35 cellular contexts compared by ENCODE assay signal in genomic region chr3:67920969-67921368, GRCh38.
"Had no signal": no experiment of that assay in that cellular context is flagged by ENCODE, and none has a peak within 500 bp of the region (broad histone marks: within the 10 kb centered on the region; RNA-seq: fewer than 3 reads in every experiment).

No MANE protein-coding gene starts in this region.

- H3K36me3 Mint-ChIP-seq: activated CD8-positive, alpha-beta memory T cell treated with anti-CD3 and anti-CD28 coated beads, Interleukin-2, amount 10 ng/mL, durations not matched to agents 7 days and 5 days; activated naive CD4-positive, alpha-beta T cell treated with anti-CD3 and anti-CD28 coated beads, Interleukin-2, amount 10 ng/mL, durations not matched to agents 7 days and 5 days; brain had no signal

- H3K27me3 ChIP-seq: adrenal gland, cardiac muscle cell had no signal

- H3K27ac ChIP-seq: adrenal gland, cardiac muscle cell, VCaP had no signal

- H3K9me3 Mint-ChIP-seq: activated T-helper 2 cell treated with anti-CD3 and anti-CD28 coated beads, Interferon-gamma antibody, Interleukin-2, Interleukin-4, amounts not matched to agents 10 μg/mL and 5 μg/mL and 100 μg/mL, durations not matched to agents 14 hours and 24 hours and 36 hours; central memory CD8-positive, alpha-beta T cell; T-helper 1 cell treated with Interleukin-12 subunit alpha and Interleukin-12 subunit beta and Interleukin-4 antibody, amounts not matched to agents 30 μg/mL and 1 μg/mL, for 36 hours; T-helper 2 cell treated with Interferon-gamma antibody and Interleukin-4, amounts not matched to agents 5 μg/mL and 100 μg/mL, for 36 hours had no signal

- DNase-seq: activated B cell treated with CpG ODN at 0.5 μM for 24 hours; activated CD4-positive, alpha-beta memory T cell treated with anti-CD3 and anti-CD28 coated beads, Interleukin-2, amount 10 ng/mL, durations not matched to agents 7 days and 5 days; activated CD4-positive, alpha-beta T cell treated with anti-CD3 and anti-CD28 coated beads for 1 hour; activated CD4-positive, alpha-beta T cell treated with anti-CD3 and anti-CD28 coated beads for 36 hours; activated CD4-positive, alpha-beta T cell treated with anti-CD3 and anti-CD28 coated beads for 48 hours; activated CD4-positive, alpha-beta T cell treated with anti-CD3 and anti-CD28 coated beads, Interleukin-2, amount 10 ng/mL, durations not matched to agents 7 days and 5 days; activated CD4-positive, alpha-beta T cell treated with anti-CD3 and anti-CD28 coated beads, Interleukin-2, amount 50 U/mL, for 48 hours; activated CD8-positive, alpha-beta memory T cell treated with anti-CD3 and anti-CD28 coated beads for 24 hours; activated CD8-positive, alpha-beta memory T cell treated with anti-CD3 and anti-CD28 coated beads, Interleukin-2, amount 10 ng/mL, durations not matched to agents 7 days and 5 days; activated CD8-positive, alpha-beta memory T cell treated with anti-CD3 and anti-CD28 coated beads, Interleukin-2, amount 50 U/mL, for 48 hours; activated CD8-positive, alpha-beta T cell treated with anti-CD3 and anti-CD28 coated beads, Interleukin-2, amount 10 ng/mL, durations not matched to agents 7 days and 5 days; activated effector memory CD4-positive, alpha-beta T cell treated with Interleukin-2 at 50 U/mL for 16 hours; activated gamma-delta T cell; activated naive CD4-positive, alpha-beta T cell treated with anti-CD3 and anti-CD28 coated beads, Interleukin-2, amount 10 ng/mL, durations not matched to agents 7 days and 5 days; activated naive CD4-positive, alpha-beta T cell treated with Interleukin-2 at 50 U/mL for 16 hours; activated naive CD8-positive, alpha-beta T cell treated with anti-CD3 and anti-CD28 coated beads for 36 hours; activated T-cell treated with anti-CD3 and anti-CD28 coated beads, Interleukin-2, amount 50 U/mL, for 24 hours; activated T-cell treated with anti-CD3 and anti-CD28 coated beads, Interleukin-2, amount 50 U/mL, for 48 hours; adrenal gland; amniotic stem cell; aorta; caudate nucleus; cerebellar nuclear complex; SW 1271; T-helper 1 cell; T-helper 2 cell; T-helper 9 cell had no signal

- ATAC-seq: activated CD4-positive, alpha-beta T cell treated with anti-CD3 and anti-CD28 coated beads for 36 hours; activated CD8-positive, alpha-beta memory T cell treated with anti-CD3 and anti-CD28 coated beads, Interleukin-2, amount 10 ng/mL, durations not matched to agents 7 days and 5 days; activated CD8-positive, alpha-beta T cell treated with anti-CD3 and anti-CD28 coated beads, Interleukin-2, amount 10 ng/mL, durations not matched to agents 7 days and 5 days; activated naive CD4-positive, alpha-beta T cell treated with anti-CD3 and anti-CD28 coated beads, Interleukin-2, amount 50 U/mL, for 72 hours had no signal

- H3K4me1 Mint-ChIP-seq: activated B cell treated with CpG ODN at 0.5 μM for 24 hours; activated CD4-positive, alpha-beta memory T cell treated with anti-CD3 and anti-CD28 coated beads, Interleukin-2, amount 10 ng/mL, durations not matched to agents 7 days and 5 days; activated CD4-positive, alpha-beta T cell treated with anti-CD3 and anti-CD28 coated beads for 36 hours; activated CD4-positive, alpha-beta T cell treated with anti-CD3 and anti-CD28 coated beads, Interleukin-2, amount 10 ng/mL, durations not matched to agents 7 days and 5 days; activated CD8-positive, alpha-beta memory T cell treated with anti-CD3 and anti-CD28 coated beads, Interleukin-2, amount 10 ng/mL, durations not matched to agents 7 days and 5 days; activated naive CD4-positive, alpha-beta T cell treated with anti-CD3 and anti-CD28 coated beads, Interleukin-2, amount 10 ng/mL, durations not matched to agents 7 days and 5 days; activated naive CD8-positive, alpha-beta T cell treated with anti-CD3 and anti-CD28 coated beads for 36 hours; brain; central memory CD8-positive, alpha-beta T cell had no signal

- H3K27me3 Mint-ChIP-seq: activated CD4-positive, alpha-beta memory T cell treated with anti-CD3 and anti-CD28 coated beads, Interleukin-2, amount 10 ng/mL, durations not matched to agents 7 days and 5 days; activated CD4-positive, alpha-beta T cell treated with anti-CD3 and anti-CD28 coated beads for 36 hours; activated CD4-positive, alpha-beta T cell treated with anti-CD3 and anti-CD28 coated beads, Interleukin-2, amount 10 ng/mL, durations not matched to agents 7 days and 5 days; activated CD8-positive, alpha-beta memory T cell treated with anti-CD3 and anti-CD28 coated beads, Interleukin-2, amount 10 ng/mL, durations not matched to agents 7 days and 5 days; activated naive CD4-positive, alpha-beta T cell treated with anti-CD3 and anti-CD28 coated beads, Interleukin-2, amount 10 ng/mL, durations not matched to agents 7 days and 5 days; activated naive CD8-positive, alpha-beta T cell treated with anti-CD3 and anti-CD28 coated beads for 36 hours; activated T-cell treated with anti-CD3 and anti-CD28 coated beads, Interleukin-2, amount 50 U/mL, for 24 hours had no signal

- H3K4me3 Mint-ChIP-seq: activated B cell treated with CpG ODN at 0.5 μM for 24 hours; activated CD4-positive, alpha-beta memory T cell treated with anti-CD3 and anti-CD28 coated beads, Interleukin-2, amount 10 ng/mL, durations not matched to agents 7 days and 5 days; activated CD4-positive, alpha-beta T cell treated with anti-CD3 and anti-CD28 coated beads for 36 hours; activated CD4-positive, alpha-beta T cell treated with anti-CD3 and anti-CD28 coated beads, Interleukin-2, amount 10 ng/mL, durations not matched to agents 7 days and 5 days; activated CD8-positive, alpha-beta memory T cell treated with anti-CD3 and anti-CD28 coated beads, Interleukin-2, amount 10 ng/mL, durations not matched to agents 7 days and 5 days; activated CD8-positive, alpha-beta T cell treated with anti-CD3 and anti-CD28 coated beads, Interleukin-2, amount 10 ng/mL, durations not matched to agents 7 days and 5 days; activated naive CD4-positive, alpha-beta T cell treated with anti-CD3 and anti-CD28 coated beads, Interleukin-2, amount 10 ng/mL, durations not matched to agents 7 days and 5 days; activated naive CD8-positive, alpha-beta T cell treated with anti-CD3 and anti-CD28 coated beads for 36 hours; activated T-cell treated with anti-CD3 and anti-CD28 coated beads, Interleukin-2, amount 50 U/mL, for 24 hours; brain; central memory CD8-positive, alpha-beta T cell; T-helper 1 cell treated with Interleukin-12 subunit alpha and Interleukin-12 subunit beta and Interleukin-4 antibody, amounts not matched to agents 30 μg/mL and 1 μg/mL, for 36 hours; T-helper 2 cell treated with Interferon-gamma antibody and Interleukin-4, amounts not matched to agents 5 μg/mL and 100 μg/mL, for 36 hours had no signal

- H3K4me1 ChIP-seq: adrenal gland had no signal

- H3K27ac Mint-ChIP-seq: activated B cell treated with CpG ODN at 0.5 μM for 24 hours; activated CD4-positive, alpha-beta memory T cell treated with anti-CD3 and anti-CD28 coated beads, Interleukin-2, amount 10 ng/mL, durations not matched to agents 7 days and 5 days; activated CD4-positive, alpha-beta T cell treated with anti-CD3 and anti-CD28 coated beads for 36 hours; activated CD4-positive, alpha-beta T cell treated with anti-CD3 and anti-CD28 coated beads, Interleukin-2, amount 10 ng/mL, durations not matched to agents 7 days and 5 days; activated CD8-positive, alpha-beta memory T cell treated with anti-CD3 and anti-CD28 coated beads, Interleukin-2, amount 10 ng/mL, durations not matched to agents 7 days and 5 days; activated CD8-positive, alpha-beta T cell treated with anti-CD3 and anti-CD28 coated beads, Interleukin-2, amount 10 ng/mL, durations not matched to agents 7 days and 5 days; activated naive CD4-positive, alpha-beta T cell treated with anti-CD3 and anti-CD28 coated beads, Interleukin-2, amount 10 ng/mL, durations not matched to agents 7 days and 5 days; activated naive CD4-positive, alpha-beta T cell treated with anti-CD3 and anti-CD28 coated beads, Interleukin-2, amount 50 U/mL, for 72 hours; activated naive CD8-positive, alpha-beta T cell treated with anti-CD3 and anti-CD28 coated beads for 36 hours; activated T-cell treated with anti-CD3 and anti-CD28 coated beads, Interleukin-2, amount 50 U/mL, for 24 hours; activated T-helper 2 cell treated with anti-CD3 and anti-CD28 coated beads, Interferon-gamma antibody, Interleukin-2, Interleukin-4, amounts not matched to agents 10 μg/mL and 5 μg/mL and 100 μg/mL, durations not matched to agents 14 hours and 24 hours and 36 hours; brain; T-helper 1 cell treated with Interleukin-12 subunit alpha and Interleukin-12 subunit beta and Interleukin-4 antibody, amounts not matched to agents 30 μg/mL and 1 μg/mL, for 36 hours; T-helper 2 cell treated with Interferon-gamma antibody and Interleukin-4, amounts not matched to agents 5 μg/mL and 100 μg/mL, for 36 hours had no signal
